Comparison of ENCODE assay signal across 10 cellular contexts in the genomic region with DNA sequence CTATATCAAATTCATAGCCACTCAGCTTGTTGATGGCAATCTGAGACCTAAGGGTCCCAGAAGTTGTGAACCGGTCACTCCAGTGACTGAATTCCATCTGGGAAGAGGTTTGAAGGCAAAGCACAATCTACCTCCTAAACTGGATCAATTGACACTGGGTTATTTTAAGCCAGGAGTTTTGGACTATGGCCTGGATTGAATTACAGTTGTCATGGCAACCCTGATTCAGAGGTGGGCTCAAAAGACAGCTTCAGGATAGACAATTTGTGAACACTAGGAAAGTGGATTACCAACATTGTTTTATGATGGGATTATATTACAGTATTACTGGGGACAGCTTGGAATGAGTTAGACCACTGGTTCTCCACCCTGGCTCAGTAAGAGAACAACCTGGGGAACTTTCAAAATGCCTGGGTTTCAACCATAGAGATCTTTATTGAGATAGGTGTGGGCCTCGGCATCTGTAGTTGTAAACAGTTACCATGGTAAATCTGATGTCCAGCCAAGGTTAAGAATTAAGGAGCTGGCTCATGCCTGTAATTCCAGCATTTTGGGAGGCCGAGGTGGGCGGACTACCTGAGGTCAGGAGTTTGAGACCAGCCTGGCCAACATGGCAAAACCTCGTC. TPM values are rescaled to one million over a fixed set of nuclear protein-coding genes. Genes with fewer than 3 reads are reported as not detected.
DNase-seq lines count a peak whose midpoint lies in the region; ATAC-seq and TF ChIP-seq lines count a peak whose summit lies in the region.
"Had no signal": no experiment of that assay in that cellular context is flagged by ENCODE, and none has a peak within 500 bp of the region (broad histone marks: within the 10 kb centered on the region; RNA-seq: fewer than 3 reads in every experiment).

No MANE protein-coding gene starts in this region.

- no peak overlapping the region for H3K4me3 Mint-ChIP-seq in activated B cell treated with CpG ODN at 0.5 μM for 24 hours
- H3K4me3 Mint-ChIP-seq in nephron progenitor cell: peak overlapping the region; percentile 15
- H3K4me3 Mint-ChIP-seq: activated naive CD8-positive, alpha-beta T cell treated with anti-CD3 and anti-CD28 coated beads, Interleukin-2, amount 10 ng/mL, durations not matched to agents 7 days and 5 days; CD14-positive monocyte had no signal

- H3K4me1 Mint-ChIP-seq in activated B cell treated with CpG ODN at 0.5 μM for 24 hours (peaks cover 62% of the 10 kb centered on the region), nephron progenitor cell (peaks cover 29% of the 10 kb centered on the region)

- POLR2A ChIA-PET in activated B cell treated with CpG ODN at 0.5 μM for 24 hours (lab: Charles Lee): no interaction called here

- H3K27me3 Mint-ChIP-seq in activated B cell treated with CpG ODN at 0.5 μM for 24 hours (no peaks in the 10 kb centered on the region), nephron progenitor cell (ENCODE audit: low read depth, poor library complexity) (no peaks in the 10 kb centered on the region)
- H3K27me3 Mint-ChIP-seq: activated naive CD8-positive, alpha-beta T cell treated with anti-CD3 and anti-CD28 coated beads, Interleukin-2, amount 10 ng/mL, durations not matched to agents 7 days and 5 days had no signal

- H3K36me3 Mint-ChIP-seq in activated B cell treated with CpG ODN at 0.5 μM for 24 hours (ENCODE audit: low read depth) (peaks cover 27% of the 10 kb centered on the region), nephron progenitor cell (ENCODE audit: low read depth) (peaks cover 9% of the 10 kb centered on the region)

- H3K9me3 Mint-ChIP-seq in activated B cell treated with CpG ODN at 0.5 μM for 24 hours (no peaks in the 10 kb centered on the region), nephron progenitor cell (peaks cover 11% of the 10 kb centered on the region)
- H3K9me3 Mint-ChIP-seq: activated naive CD8-positive, alpha-beta T cell treated with anti-CD3 and anti-CD28 coated beads, Interleukin-2, amount 10 ng/mL, durations not matched to agents 7 days and 5 days had no signal

- DNase-seq in COR-L47 (lab: John Stamatoyannopoulos, UW) (peak; percentile 34), NCI-H2081 (lab: John Stamatoyannopoulos, UW) (peak; percentile 46 to 80), activated B cell treated with CpG ODN at 0.5 μM for 24 hours (no peak), nephron progenitor cell (peak; percentile 15), GM19240 (ENCODE audit: insufficient read length, low spot score) (no peak), middle frontal gyrus (ENCODE audit: extremely low spot score, low spot score) (no peak)
- DNase-seq in activated CD4-positive, alpha-beta T cell treated with anti-CD3 and anti-CD28 coated beads for 1 hour: no peak
- DNase-seq: activated naive CD8-positive, alpha-beta T cell treated with anti-CD3 and anti-CD28 coated beads, Interleukin-2, amount 10 ng/mL, durations not matched to agents 7 days and 5 days had no signal

- ATAC-seq in activated B cell treated with CpG ODN at 0.5 μM for 24 hours (ENCODE audit: low read depth) (no peak), HG02852 (IDR thresholded peaks at IDR 0.05; ENCODE audit: unreplicated experiment) (no peak)

- CTCF ChIA-PET in activated B cell treated with CpG ODN at 0.5 μM for 24 hours (lab: Charles Lee): no interaction called here

- intact Hi-C loops in activated B cell treated with CpG ODN at 0.5 μM for 24 hours (cut with micrococcal nuclease): no loop called here

- peak overlapping the region; percentile 12 for H3K27ac Mint-ChIP-seq in activated B cell treated with CpG ODN at 0.5 μM for 24 hours
- peak overlapping the region; percentile 89 for H3K27ac Mint-ChIP-seq in nephron progenitor cell
- H3K27ac Mint-ChIP-seq: activated naive CD8-positive, alpha-beta T cell treated with anti-CD3 and anti-CD28 coated beads, Interleukin-2, amount 10 ng/mL, durations not matched to agents 7 days and 5 days had no signal

- TF ChIP-seq CTCF in activated B cell treated with CpG ODN at 0.5 μM for 24 hours (IDR thresholded peaks at IDR 0.05): no peak
- no peak for TF ChIP-seq CTCF in nephron progenitor cell (IDR thresholded peaks at IDR 0.05)

RNA-seq across cellular contexts. Expression of a gene that starts 58.8 kb away (rescaled TPM):
- 20.0 and 21.5 TPM in 2 replicates for total RNA-seq in activated B cell treated with CpG ODN at 0.5 μM for 24 hours

Comparison
In these comparisons a context has a peak if more than half of its experiments do, and no peak if none do; other contexts are left out.
1. DNase-seq: peak in COR-L47 (single experiment), NCI-H2081 (2 of 2) and nephron progenitor cell (single experiment); none in activated B cell treated with CpG ODN at 0.5 μM for 24 hours (single experiment), activated CD4-positive, alpha-beta T cell treated with anti-CD3 and anti-CD28 coated beads for 1 hour (single experiment), GM19240 (single experiment) and middle frontal gyrus (single experiment).